2 cellular contexts compared by ENCODE assay signal in genomic region chr11:70834277-70834940, GRCh38.
TF ChIP-seq lines count a peak whose summit lies in the region.

No MANE protein-coding gene starts in this region.

TF ChIP-seq in IMR-90, 13 proteins besides CTCF, POLR2A, EP300 and RAD21 (continued from another document):
- no peak for TF ChIP-seq ELK1 (IDR thresholded peaks at IDR 0.05; ENCODE audit: borderline replicate concordance, low read depth, low read length)
- no peak for TF ChIP-seq MAFK (IDR thresholded peaks at IDR 0.05; ENCODE audit: low read depth, low read length)
- TF ChIP-seq SMC3 (IDR thresholded peaks at IDR 0.05; ENCODE audit: low read depth, low read length) = no peak
- no peak for TF ChIP-seq RFX5 (IDR thresholded peaks at IDR 0.05; ENCODE audit: low read depth, low read length)
- TF ChIP-seq CHD1 (IDR thresholded peaks at IDR 0.05; ENCODE audit: low read depth, low read length) = no peak
- no peak for TF ChIP-seq FOS (IDR thresholded peaks at IDR 0.05; ENCODE audit: low read depth, low read length)
- TF ChIP-seq CEBPB (IDR thresholded peaks at IDR 0.05; ENCODE audit: low read depth, low read length) = no peak
- no peak for TF ChIP-seq USF2 (IDR thresholded peaks at IDR 0.05; ENCODE audit: low read depth, low read length)
- no peak for TF ChIP-seq BHLHE40 (IDR thresholded peaks at IDR 0.05; ENCODE audit: low read depth, low read length)
- no peak for TF ChIP-seq NFE2L2 (IDR thresholded peaks at IDR 0.05; ENCODE audit: low read depth, low read length)
- TF ChIP-seq RCOR1 (IDR thresholded peaks at IDR 0.05; ENCODE audit: insufficient replicate concordance, low read length) = no peak
- no peak for TF ChIP-seq MXI1 (IDR thresholded peaks at IDR 0.05; ENCODE audit: borderline replicate concordance, low read depth, low read length)

TF ChIP-seq in HEK293T, 16 proteins besides CTCF, POLR2A, EP300 and RAD21 (continued from another document):
- TF ChIP-seq HDGF (IDR thresholded peaks at IDR 0.05; ENCODE audit: borderline replicate concordance) = no peak
- no peak for TF ChIP-seq CTBP1 (IDR thresholded peaks at IDR 0.05; ENCODE audit: borderline replicate concordance)
- no peak for TF ChIP-seq PKNOX1 (IDR thresholded peaks at IDR 0.05)
- no peak for TF ChIP-seq SUZ12 (IDR thresholded peaks at IDR 0.05)
- no peak for TF ChIP-seq LEF1 (IDR thresholded peaks at IDR 0.05; ENCODE audit: borderline replicate concordance)
- no peak for TF ChIP-seq FOXM1 (IDR thresholded peaks at IDR 0.05; ENCODE audit: borderline replicate concordance)
- no peak for TF ChIP-seq FOXA1 (IDR thresholded peaks at IDR 0.05)
- TF ChIP-seq TARDBP (IDR thresholded peaks at IDR 0.05) = no peak
- TF ChIP-seq L3MBTL2 (conservative IDR thresholded peaks at IDR 0.05) = no peak
- no peak for TF ChIP-seq SP1 (IDR thresholded peaks at IDR 0.05)
- no peak for TF ChIP-seq ARNT (IDR thresholded peaks at IDR 0.05)
